13 cellular contexts compared by ENCODE assay signal in genomic region chr10:89235073-89235798, GRCh38. TPM values are rescaled to one million over a fixed set of nuclear protein-coding genes. Genes with fewer than 3 reads are reported as not detected.
DNase-seq lines count a peak whose midpoint lies in the region; ATAC-seq and TF ChIP-seq lines count a peak whose summit lies in the region.
"Had no signal": no experiment of that assay in that cellular context is flagged by ENCODE, and none has a peak within 500 bp of the region (broad histone marks: within the 10 kb centered on the region; RNA-seq: fewer than 3 reads in every experiment).

No MANE protein-coding gene starts in this region.

- H3K27ac ChIP-seq in iPS-18a (ENCODE audit: low read length), result no peak overlapping the region
- H3K27ac ChIP-seq in psoas muscle, result no peak overlapping the region
- H3K27ac ChIP-seq in CD4-positive, alpha-beta memory T cell (ENCODE audit: low read depth, low read length), result no peak overlapping the region

- POLR2A ChIA-PET in CD4-positive, alpha-beta memory T cell (lab: Charles Lee; ENCODE audit: partially characterized antibody), result no interaction called here

- no peaks in the 10 kb centered on the region for H3K9me3 Mint-ChIP-seq in CD4-positive, alpha-beta memory T cell
- H3K9me3 Mint-ChIP-seq: CD8-positive, alpha-beta T cell had no signal

- H3K27me3 Mint-ChIP-seq in CD4-positive, alpha-beta memory T cell, result no peaks in the 10 kb centered on the region
- H3K27me3 Mint-ChIP-seq: activated CD8-positive, alpha-beta memory T cell treated with anti-CD3 and anti-CD28 coated beads, Interleukin-2, amount 10 ng/mL, durations not matched to agents 7 days and 5 days had no signal

- CTCF ChIA-PET in CD4-positive, alpha-beta memory T cell (lab: Charles Lee; ENCODE audit: partially characterized antibody), result interaction anchor here (0.7 to 2.8 kb wide), 3 partner anchors 205 to 301 kb away, joined by 3 to 8 read pairs (median 4); no protein-coding TSS in a partner anchor

- DNase-seq in CD1c-positive myeloid dendritic cell (ENCODE audit: extremely low spot score), result peak; percentile 96
- peak in 51 of 58 donors; percentile 9 to 82 (median 54) for DNase-seq in anterior cingulate cortex (lab: John Stamatoyannopoulos, UW)
- peak; percentile 69 to 87 for DNase-seq in psoas muscle
- DNase-seq in T-helper 9 cell, result no peak
- DNase-seq in CD4-positive, alpha-beta memory T cell, result no peak
- DNase-seq: activated CD8-positive, alpha-beta memory T cell treated with anti-CD3 and anti-CD28 coated beads, Interleukin-2, amount 10 ng/mL, durations not matched to agents 7 days and 5 days; CD8-positive, alpha-beta T cell; kidney glomerular epithelial cell; NCI-H1092; T-helper 1 cell had no signal

- 74 to 85% (median 84%) methylated on average over 12 of the region's 12 CpGs for WGBS in psoas muscle, 3 donors

- no peaks in the 10 kb centered on the region for H3K36me3 ChIP-seq in iPS-18a (ENCODE audit: control insufficient read depth, low read depth, low read length)
- peaks cover 0 to 10% of the 10 kb centered on the region in 2 donors for H3K36me3 ChIP-seq in psoas muscle (ENCODE audit: insufficient read depth in 1 of 2, low read depth in 1 of 2)
- H3K36me3 ChIP-seq in CD4-positive, alpha-beta memory T cell (ENCODE audit: insufficient read depth, low read length), result no peaks in the 10 kb centered on the region

- peaks cover 0 to 10% (median 1%) of the 10 kb centered on the region in 4 donors for H3K4me1 Mint-ChIP-seq in CD4-positive, alpha-beta memory T cell
- H3K4me1 Mint-ChIP-seq: activated CD8-positive, alpha-beta memory T cell treated with anti-CD3 and anti-CD28 coated beads, Interleukin-2, amount 10 ng/mL, durations not matched to agents 7 days and 5 days had no signal

- H3K36me3 Mint-ChIP-seq in CD4-positive, alpha-beta memory T cell, result peaks cover 49 to 57% of the 10 kb centered on the region in 2 donors

- TF ChIP-seq CTCF in psoas muscle (IDR thresholded peaks at IDR 0.05), result no peak

- peak in 3 of 4 donors; percentile 54 to 72 (median 63) for ATAC-seq in psoas muscle
- ATAC-seq in HG02981 (IDR thresholded peaks at IDR 0.05; ENCODE audit: unreplicated experiment), result no peak
- no peak for ATAC-seq in GM19035 (IDR thresholded peaks at IDR 0.05; ENCODE audit: unreplicated experiment)
- ATAC-seq: activated CD8-positive, alpha-beta memory T cell treated with anti-CD3 and anti-CD28 coated beads, Interleukin-2, amount 10 ng/mL, durations not matched to agents 7 days and 5 days; CD8-positive, alpha-beta T cell had no signal

- H3K27me3 ChIP-seq in iPS-18a (ENCODE audit: control insufficient read depth, insufficient read depth, low read length) (no peaks in the 10 kb centered on the region), psoas muscle (ENCODE audit: insufficient read depth in 3 of 3, low read length in 2 of 3) (no peaks in the 10 kb centered on the region)
- H3K27me3 ChIP-seq in CD4-positive, alpha-beta memory T cell (ENCODE audit: insufficient read depth, low read length), result no peaks in the 10 kb centered on the region

- H3K4me3 Mint-ChIP-seq in CD4-positive, alpha-beta memory T cell, result peak overlapping the region in 2 of 8 donors; percentile 9 to 15
- H3K4me3 Mint-ChIP-seq: activated CD8-positive, alpha-beta memory T cell treated with anti-CD3 and anti-CD28 coated beads, Interleukin-2, amount 10 ng/mL, durations not matched to agents 7 days and 5 days; CD8-positive, alpha-beta T cell had no signal

- H3K9me3 ChIP-seq in iPS-18a (ENCODE audit: control insufficient read depth, low read depth, low read length) (no peaks in the 10 kb centered on the region), psoas muscle (no peaks in the 10 kb centered on the region)
- no peaks in the 10 kb centered on the region for H3K9me3 ChIP-seq in CD4-positive, alpha-beta memory T cell (ENCODE audit: control insufficient read depth in 1 of 2, low read length in 2 of 2)

- peaks cover 12% of the 10 kb centered on the region for H3K4me1 ChIP-seq in iPS-18a (ENCODE audit: control insufficient read depth, low read depth, low read length)
- H3K4me1 ChIP-seq in psoas muscle, result no peaks in the 10 kb centered on the region
- H3K4me1 ChIP-seq in CD4-positive, alpha-beta memory T cell (ENCODE audit: insufficient read depth, low read length), result no peaks in the 10 kb centered on the region

- peak overlapping the region; percentile 10 for H3K9ac ChIP-seq in iPS-18a (ENCODE audit: low read length)

- H3K27ac Mint-ChIP-seq in CD4-positive, alpha-beta memory T cell, result peak overlapping the region in 1 of 7 donors; percentile 19
- H3K27ac Mint-ChIP-seq: activated CD8-positive, alpha-beta memory T cell treated with anti-CD3 and anti-CD28 coated beads, Interleukin-2, amount 10 ng/mL, durations not matched to agents 7 days and 5 days; CD8-positive, alpha-beta T cell had no signal

- peak overlapping the region; percentile 25 for H3K4me3 ChIP-seq in iPS-18a (ENCODE audit: low read length)
- H3K4me3 ChIP-seq in psoas muscle, result no peak overlapping the region
- no peak overlapping the region for H3K4me3 ChIP-seq in CD4-positive, alpha-beta memory T cell (ENCODE audit: low read length in 2 of 2)

- intact Hi-C loops in psoas muscle (cut with DNase I), result no loop called here
- intact Hi-C loops in CD4-positive, alpha-beta memory T cell (cut with micrococcal nuclease), result no loop called here

RNA-seq across cellular contexts. Expression of gene LIPA, which starts 16.3 kb away (rescaled TPM):
- total RNA-seq in psoas muscle, result 10 to 100 TPM in 3 of 4 donors, 1 to 10 TPM in 1; 7.7 to 14.2 (median 12.3) TPM
- 10 to 100 TPM in 1 of 3 donors, 1 to 10 TPM in 2; 7.6 to 10.3 (median 8.2) TPM for polyA plus RNA-seq in psoas muscle
- total RNA-seq in CD4-positive, alpha-beta memory T cell, result 10 to 100 TPM; 55.5 to 60.2 TPM
- polyA plus RNA-seq in CD4-positive, alpha-beta memory T cell, result 100 to 1,000 TPM in 1 of 2 donors, 10 to 100 TPM in 1; 91.3 to 147 TPM

RNA-seq across cellular contexts. Expression of gene CH25H, which starts 28.1 kb away (rescaled TPM):
- total RNA-seq in psoas muscle, result 1 to 10 TPM in 1 of 4 donors, under 1 TPM in 1, not detected in 2; 0.13 to 1.1 TPM
- polyA plus RNA-seq in psoas muscle, result under 1 TPM; 0.05 to 0.35 (median 0.25) TPM
- total RNA-seq in CD4-positive, alpha-beta memory T cell, result not detected
- under 1 TPM; 0.10 to 0.46 TPM for polyA plus RNA-seq in CD4-positive, alpha-beta memory T cell
- total RNA-seq: activated CD8-positive, alpha-beta memory T cell treated with anti-CD3 and anti-CD28 coated beads, Interleukin-2, amount 10 ng/mL, durations not matched to agents 7 days and 5 days had no signal

Comparison
In these comparisons a context has a peak if more than half of its experiments do, and no peak if none do; other contexts are left out.
1. DNase-seq: peak in CD1c-positive myeloid dendritic cell (single experiment), anterior cingulate cortex (51 of 58) and psoas muscle (2 of 2); none in T-helper 9 cell (single experiment) and CD4-positive, alpha-beta memory T cell (0 of 5).
2. ATAC-seq: peak in psoas muscle (3 of 4); none in HG02981 (single experiment) and GM19035 (single experiment).